Comparison of ENCODE assay signal across 1 cellular context in genomic region chr7:17274551-17275245, GRCh38.
TF ChIP-seq lines count a peak whose summit lies in the region.

No MANE protein-coding gene starts in this region.

TF ChIP-seq in HCT116, 20 proteins besides CTCF, POLR2A, EP300 and RAD21 (continued from another document):
- TF ChIP-seq ZBTB33 (IDR thresholded peaks at IDR 0.05; ENCODE audit: extremely low read depth, insufficient replicate concordance, low read length) (no peak), FOSL1 (IDR thresholded peaks at IDR 0.05; ENCODE audit: low read depth) (no peak), ZFX (IDR thresholded peaks at IDR 0.05) (no peak), ATF3 (IDR thresholded peaks at IDR 0.05) (no peak)
TF ChIP-seq in HCT116: peak in this region for 0.
